ENCODE assay signal across 1 cellular context in the genomic region with DNA sequence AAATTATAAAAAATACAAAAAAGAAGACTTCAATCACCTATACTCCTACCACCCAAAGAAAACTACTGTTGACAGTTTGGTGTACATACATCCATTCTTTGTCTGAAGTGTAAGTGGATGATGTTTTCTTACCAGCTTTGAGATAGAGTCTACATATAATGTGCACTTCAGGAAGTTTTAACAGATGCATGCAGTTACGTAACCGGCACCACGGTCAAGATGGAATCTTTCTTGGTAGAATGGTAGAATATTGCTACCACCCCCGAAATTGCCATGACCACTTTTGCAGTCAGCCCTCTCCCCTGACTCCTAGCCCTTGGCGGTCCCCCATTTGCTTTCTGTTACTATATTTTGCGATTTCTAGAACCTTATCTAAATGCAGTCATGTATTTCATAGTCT.
TF ChIP-seq lines count a peak whose summit lies in the region.

No MANE protein-coding gene starts in this region.

TF ChIP-seq in HepG2, 621 proteins besides CTCF, POLR2A, EP300 and RAD21:
- TF ChIP-seq ZBTB8A (CRISPR knock-in tag; IDR thresholded peaks at IDR 0.05; ENCODE audit: borderline replicate concordance, low read depth) (no peak), ZMYM3 (CRISPR knock-in tag; IDR thresholded peaks at IDR 0.05) (no peak), YEATS2 (CRISPR knock-in tag; IDR thresholded peaks at IDR 0.05; ENCODE audit: borderline replicate concordance) (no peak), KMT2B (CRISPR knock-in tag; IDR thresholded peaks at IDR 0.05) (no peak), ZFP82 (CRISPR knock-in tag; IDR thresholded peaks at IDR 0.05; ENCODE audit: borderline replicate concordance) (0 out of 2 replicates have a peak, but pooled peaks have one; percentile 17), MNT (IDR thresholded peaks at IDR 0.05) (no peak), TOPORS (CRISPR knock-in tag; IDR thresholded peaks at IDR 0.05) (no peak), ZNF543 (CRISPR knock-in tag; IDR thresholded peaks at IDR 0.05) (0 out of 2 replicates have a peak, but pooled peaks have one; percentile 10)
- TF ChIP-seq, protein P1, sequence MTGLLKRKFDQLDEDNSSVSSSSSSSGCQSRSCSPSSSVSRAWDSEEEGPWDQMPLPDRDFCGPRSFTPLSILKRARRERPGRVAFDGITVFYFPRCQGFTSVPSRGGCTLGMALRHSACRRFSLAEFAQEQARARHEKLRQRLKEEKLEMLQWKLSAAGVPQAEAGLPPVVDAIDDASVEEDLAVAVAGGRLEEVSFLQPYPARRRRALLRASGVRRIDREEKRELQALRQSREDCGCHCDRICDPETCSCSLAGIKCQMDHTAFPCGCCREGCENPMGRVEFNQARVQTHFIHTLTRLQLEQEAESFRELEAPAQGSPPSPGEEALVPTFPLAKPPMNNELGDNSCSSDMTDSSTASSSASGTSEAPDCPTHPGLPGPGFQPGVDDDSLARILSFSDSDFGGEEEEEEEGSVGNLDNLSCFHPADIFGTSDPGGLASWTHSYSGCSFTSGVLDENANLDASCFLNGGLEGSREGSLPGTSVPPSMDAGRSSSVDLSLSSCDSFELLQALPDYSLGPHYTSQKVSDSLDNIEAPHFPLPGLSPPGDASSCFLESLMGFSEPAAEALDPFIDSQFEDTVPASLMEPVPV (CRISPR knock-in tag; IDR thresholded peaks at IDR 0.05), result no peak
